Comparison of ENCODE assay signal across 8 cellular contexts in genomic region chr3:129343643-129344360, GRCh38.
DNase-seq lines count a peak whose midpoint lies in the region; ATAC-seq, FAIRE-seq and TF ChIP-seq lines count a peak whose summit lies in the region.

No MANE protein-coding gene starts in this region.

- peak; percentile 93 to 96 for ATAC-seq in A549
- peak; percentile 83 for ATAC-seq in foreskin keratinocyte
- peak; percentile 89 to 98 (median 93) for ATAC-seq in pancreas

- no peak for TF ChIP-seq EP300 in A549 (IDR thresholded peaks at IDR 0.05)

- peak overlapping the region; percentile 90 for H3K4me2 ChIP-seq in A549

- DNase-seq in A549 (ENCODE audit: low read depth in 1 of 2, low spot score in 1 of 2), result peak; percentile 38 to 44
- no peak for DNase-seq in HFF-Myc (ENCODE audit: extremely low read depth, low read depth)
- peak; percentile 17 for DNase-seq in activated T-cell treated with anti-CD3 and anti-CD28 coated beads for 1 hour (ENCODE audit: low read depth)
- peak in 1 of 2 donors; percentile 25 for DNase-seq in foreskin keratinocyte
- DNase-seq in pancreas, result peak in 5 of 6 donors; percentile 22 to 85 (median 43)
- DNase-seq in hippocampal formation (lab: John Stamatoyannopoulos, UW), result no peak
- DNase-seq in middle frontal gyrus (ENCODE audit: extremely low spot score, low spot score), result no peak
- DNase-seq in DMS153 (lab: John Stamatoyannopoulos, UW), result no peak

- H3K4me1 ChIP-seq in A549, result peaks cover 6% of the 10 kb centered on the region; the same call in 1 of the 3 replicates
- H3K4me1 ChIP-seq in foreskin keratinocyte, result no peaks in the 10 kb centered on the region
- H3K4me1 ChIP-seq in pancreas, result no peaks in the 10 kb centered on the region

- peak overlapping the region; percentile 47 for H3K4me3 ChIP-seq in A549
- no peak overlapping the region for H3K4me3 ChIP-seq in HFF-Myc (replicated peaks; ENCODE audit: low read depth, low read length)
- H3K4me3 ChIP-seq in pancreas, result peak overlapping the region in 2 of 4 donors; percentile 33 to 49

- H3K27ac ChIP-seq in A549 (peak overlapping the region; percentile 59 to 87), foreskin keratinocyte (no peak overlapping the region), pancreas (no peak overlapping the region)

- TF ChIP-seq CTCF in A549 (IDR thresholded peaks at IDR 0.05) (peak; percentile 58), HFF-Myc (IDR thresholded peaks at IDR 0.05; ENCODE audit: low read depth, low read length, missing control alignments) (peak; percentile 66), foreskin keratinocyte (conservative IDR thresholded peaks at IDR 0.05) (peak; percentile 73), pancreas (IDR thresholded peaks at IDR 0.05) (peak; percentile 21 to 38 (median 32))

- H3K9me3 ChIP-seq in A549 (no peaks in the 10 kb centered on the region), pancreas (no peaks in the 10 kb centered on the region)

- TF ChIP-seq POLR2A in A549 (IDR thresholded peaks at IDR 0.05; ENCODE audit: low read length), result no peak

- CTCF ChIA-PET in A549 (lab: Yijun Ruan, JAX), result interaction anchor here (0.6 to 1.8 kb wide), 7 partner anchors 13 to 121 kb away, joined by 3 to 6 read pairs (median 3); a partner anchor contains a TSS

- no peaks in the 10 kb centered on the region for H3K36me3 ChIP-seq in pancreas

- 4% methylated on average over 9 of the region's 39 CpGs for WGBS in A549 (ENCODE audit: missing lambda C conversion rate)
- WGBS in pancreas, 2 donors, result 6 to 10% methylated on average over 23 to 39 of the region's 39 CpGs

- no peak for FAIRE-seq in A549 (lab: Jason Lieb, UNC)
- FAIRE-seq in pancreas (lab: Jason Lieb, UNC), result no peak

- POLR2A ChIA-PET in A549 (lab: Yijun Ruan, JAX), result no interaction called here

- intact Hi-C loops in pancreas (cut with DNase I), result no loop called here

- H3K27me3 ChIP-seq in foreskin keratinocyte (peaks cover 40% of the 10 kb centered on the region), pancreas (no peaks in the 10 kb centered on the region)

- TF ChIP-seq RAD21 in A549 (conservative IDR thresholded peaks at IDR 0.05 in 1 of 2, IDR thresholded peaks at IDR 0.05 in 1 of 2), result peak; percentile 27 to 31; a peak in 2 of 5 replicates

TF ChIP-seq in A549, 52 proteins besides CTCF, POLR2A, EP300 and RAD21:
- no peak for TF ChIP-seq GATA3 (IDR thresholded peaks at IDR 0.05; ENCODE audit: borderline replicate concordance)
- peak; percentile 23; the same call in 1 of the 3 replicates for TF ChIP-seq SMC3 (IDR thresholded peaks at IDR 0.05)

Comparison
In these comparisons a context has a peak if more than half of its experiments do, and no peak if none do; other contexts are left out.
1. DNase-seq: peak in A549 (2 of 2), activated T-cell treated with anti-CD3 and anti-CD28 coated beads for 1 hour (single experiment) and pancreas (5 of 6); none in HFF-Myc (single experiment), hippocampal formation (0 of 2), middle frontal gyrus (single experiment) and DMS153 (single experiment).
2. H3K27ac ChIP-seq: peak in A549 (2 of 2); none in foreskin keratinocyte (single experiment) and pancreas (0 of 4).
3. Peak in every context shown above with its lines, with median percentiles within 50 percentile points of each other: ATAC-seq and CTCF ChIP-seq.